1 cellular context compared by ENCODE assay signal in genomic region chr7:22786290-22786932, GRCh38.
TF ChIP-seq lines count a peak whose summit lies in the region.

No MANE protein-coding gene starts in this region.

TF ChIP-seq in HepG2, 621 proteins besides CTCF, POLR2A, EP300 and RAD21 (continued from another document and continues in another):
- TF ChIP-seq, protein P1, sequence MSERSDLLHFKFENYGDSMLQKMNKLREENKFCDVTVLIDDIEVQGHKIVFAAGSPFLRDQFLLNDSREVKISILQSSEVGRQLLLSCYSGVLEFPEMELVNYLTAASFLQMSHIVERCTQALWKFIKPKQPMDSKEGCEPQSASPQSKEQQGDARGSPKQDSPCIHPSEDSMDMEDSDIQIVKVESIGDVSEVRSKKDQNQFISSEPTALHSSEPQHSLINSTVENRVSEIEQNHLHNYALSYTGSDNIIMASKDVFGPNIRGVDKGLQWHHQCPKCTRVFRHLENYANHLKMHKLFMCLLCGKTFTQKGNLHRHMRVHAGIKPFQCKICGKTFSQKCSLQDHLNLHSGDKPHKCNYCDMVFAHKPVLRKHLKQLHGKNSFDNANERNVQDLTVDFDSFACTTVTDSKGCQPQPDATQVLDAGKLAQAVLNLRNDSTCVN (CRISPR knock-in tag; IDR thresholded peaks at IDR 0.05; ENCODE audit: borderline replicate concordance): no peak; the same call in 1 of the 2 replicates
- TF ChIP-seq ZNF782 (CRISPR knock-in tag; IDR thresholded peaks at IDR 0.05; ENCODE audit: borderline replicate concordance) (no peak; the same call in 1 of the 2 replicates), ZNF546 (CRISPR knock-in tag; conservative IDR thresholded peaks at IDR 0.05) (no peak), ZNF468 (CRISPR knock-in tag; IDR thresholded peaks at IDR 0.05) (no peak), JARID2 (CRISPR knock-in tag; IDR thresholded peaks at IDR 0.05; ENCODE audit: insufficient replicate concordance) (no peak), SIN3A (IDR thresholded peaks at IDR 0.05; ENCODE audit: borderline replicate concordance, low read depth, low read length) (no peak), KLF13 (CRISPR knock-in tag; IDR thresholded peaks at IDR 0.05) (no peak), ZBTB40 (IDR thresholded peaks at IDR 0.05) (no peak), ZBTB40 (CRISPR knock-in tag; IDR thresholded peaks at IDR 0.05) (peak; percentile 36; the same call in 1 of the 2 replicates), ZNF33A (CRISPR knock-in tag; IDR thresholded peaks at IDR 0.05; ENCODE audit: borderline replicate concordance) (no peak), ZNF263 (CRISPR knock-in tag; IDR thresholded peaks at IDR 0.05) (no peak), ZKSCAN5 (CRISPR knock-in tag; IDR thresholded peaks at IDR 0.05) (no peak), ZNF350 (CRISPR knock-in tag; IDR thresholded peaks at IDR 0.05; ENCODE audit: borderline replicate concordance, low read depth) (peak; percentile 77; the same call in 1 of the 2 replicates), ZNF615 (CRISPR knock-in tag; IDR thresholded peaks at IDR 0.05; ENCODE audit: borderline replicate concordance) (no peak), ZNF646 (CRISPR knock-in tag; IDR thresholded peaks at IDR 0.05) (no peak), ZNF451 (CRISPR knock-in tag; IDR thresholded peaks at IDR 0.05) (no peak), YY1 (IDR thresholded peaks at IDR 0.05; ENCODE audit: insufficient read depth, insufficient replicate concordance, low read depth, low read length) (peak; percentile 35), ZSCAN9 (CRISPR knock-in tag; IDR thresholded peaks at IDR 0.05; ENCODE audit: borderline replicate concordance) (no peak), BCL6 (CRISPR knock-in tag; IDR thresholded peaks at IDR 0.05) (peak; percentile 94), CERS6 (CRISPR knock-in tag; IDR thresholded peaks at IDR 0.05) (no peak), ZBTB42 (CRISPR knock-in tag; IDR thresholded peaks at IDR 0.05) (no peak), SOX5 (CRISPR knock-in tag; IDR thresholded peaks at IDR 0.05; ENCODE audit: borderline replicate concordance) (peak; percentile 95), HMGXB3 (CRISPR knock-in tag; IDR thresholded peaks at IDR 0.05; ENCODE audit: borderline replicate concordance) (no peak), TARDBP (CRISPR knock-in tag; IDR thresholded peaks at IDR 0.05) (peak; percentile 85), SP4 (CRISPR knock-in tag; IDR thresholded peaks at IDR 0.05) (peak; percentile 32; the same call in 1 of the 2 replicates)
- TF ChIP-seq, protein P2, sequence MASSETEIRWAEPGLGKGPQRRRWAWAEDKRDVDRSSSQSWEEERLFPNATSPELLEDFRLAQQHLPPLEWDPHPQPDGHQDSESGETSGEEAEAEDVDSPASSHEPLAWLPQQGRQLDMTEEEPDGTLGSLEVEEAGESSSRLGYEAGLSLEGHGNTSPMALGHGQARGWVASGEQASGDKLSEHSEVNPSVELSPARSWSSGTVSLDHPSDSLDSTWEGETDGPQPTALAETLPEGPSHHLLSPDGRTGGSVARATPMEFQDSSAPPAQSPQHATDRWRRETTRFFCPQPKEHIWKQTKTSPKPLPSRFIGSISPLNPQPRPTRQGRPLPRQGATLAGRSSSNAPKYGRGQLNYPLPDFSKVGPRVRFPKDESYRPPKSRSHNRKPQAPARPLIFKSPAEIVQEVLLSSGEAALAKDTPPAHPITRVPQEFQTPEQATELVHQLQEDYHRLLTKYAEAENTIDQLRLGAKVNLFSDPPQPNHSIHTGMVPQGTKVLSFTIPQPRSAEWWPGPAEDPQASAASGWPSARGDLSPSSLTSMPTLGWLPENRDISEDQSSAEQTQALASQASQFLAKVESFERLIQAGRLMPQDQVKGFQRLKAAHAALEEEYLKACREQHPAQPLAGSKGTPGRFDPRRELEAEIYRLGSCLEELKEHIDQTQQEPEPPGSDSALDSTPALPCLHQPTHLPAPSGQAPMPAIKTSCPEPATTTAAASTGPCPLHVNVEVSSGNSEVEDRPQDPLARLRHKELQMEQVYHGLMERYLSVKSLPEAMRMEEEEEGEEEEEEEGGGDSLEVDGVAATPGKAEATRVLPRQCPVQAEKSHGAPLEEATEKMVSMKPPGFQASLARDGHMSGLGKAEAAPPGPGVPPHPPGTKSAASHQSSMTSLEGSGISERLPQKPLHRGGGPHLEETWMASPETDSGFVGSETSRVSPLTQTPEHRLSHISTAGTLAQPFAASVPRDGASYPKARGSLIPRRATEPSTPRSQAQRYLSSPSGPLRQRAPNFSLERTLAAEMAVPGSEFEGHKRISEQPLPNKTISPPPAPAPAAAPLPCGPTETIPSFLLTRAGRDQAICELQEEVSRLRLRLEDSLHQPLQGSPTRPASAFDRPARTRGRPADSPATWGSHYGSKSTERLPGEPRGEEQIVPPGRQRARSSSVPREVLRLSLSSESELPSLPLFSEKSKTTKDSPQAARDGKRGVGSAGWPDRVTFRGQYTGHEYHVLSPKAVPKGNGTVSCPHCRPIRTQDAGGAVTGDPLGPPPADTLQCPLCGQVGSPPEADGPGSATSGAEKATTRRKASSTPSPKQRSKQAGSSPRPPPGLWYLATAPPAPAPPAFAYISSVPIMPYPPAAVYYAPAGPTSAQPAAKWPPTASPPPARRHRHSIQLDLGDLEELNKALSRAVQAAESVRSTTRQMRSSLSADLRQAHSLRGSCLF (CRISPR knock-in tag; IDR thresholded peaks at IDR 0.05; ENCODE audit: borderline replicate concordance): no peak
